ENCODE assay signal across 1 cellular context in the genomic region with DNA sequence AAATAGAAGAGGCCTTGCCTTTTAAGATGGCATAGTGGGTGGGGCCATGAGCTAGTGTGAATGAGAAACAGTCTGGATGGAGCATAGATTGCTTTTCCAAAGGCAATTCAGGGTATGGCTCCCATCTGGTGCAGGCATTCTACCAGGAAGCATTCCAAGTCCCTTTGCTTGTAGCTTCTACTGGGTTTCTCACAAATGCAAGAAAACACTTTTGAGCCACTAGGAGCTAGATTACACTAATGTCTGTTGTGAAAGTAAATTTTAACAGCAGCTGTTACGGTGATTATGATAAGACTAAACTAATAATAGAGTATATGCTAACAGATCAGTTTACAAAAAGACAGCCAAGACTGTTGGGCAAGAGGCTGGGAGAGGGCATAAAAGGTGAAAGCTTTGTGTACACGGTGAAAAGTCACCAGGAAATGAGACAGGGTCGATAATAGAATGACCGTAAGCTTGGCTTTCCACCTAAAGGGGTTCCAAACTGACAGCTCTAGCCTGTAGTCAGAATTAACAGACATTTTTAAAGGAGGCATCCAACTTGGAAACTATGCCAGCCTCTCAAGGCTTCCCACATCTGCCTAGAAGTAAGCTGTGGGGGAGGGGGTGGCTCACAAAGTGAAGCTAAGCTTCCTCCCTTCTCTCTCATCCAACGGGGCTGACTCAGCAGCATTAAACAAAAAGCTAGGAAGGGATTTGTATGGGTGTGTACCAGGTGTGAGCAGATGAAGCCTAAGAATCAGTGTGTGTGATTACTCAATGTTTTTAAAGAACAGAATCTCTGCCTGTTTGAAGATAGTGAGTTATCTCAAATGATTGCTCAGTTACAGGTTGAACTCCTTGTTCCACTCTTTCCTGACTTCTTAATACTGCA.
A peak's percentile ranks its signal among the peaks of the same experiment; 100 is the strongest.
TF ChIP-seq lines count a peak whose summit lies in the region.

No MANE protein-coding gene starts in this region.

TF ChIP-seq in HEK293, 187 proteins besides CTCF, POLR2A, EP300 and RAD21 (continued from another document and continues in another):
- TF ChIP-seq, protein P1, sequence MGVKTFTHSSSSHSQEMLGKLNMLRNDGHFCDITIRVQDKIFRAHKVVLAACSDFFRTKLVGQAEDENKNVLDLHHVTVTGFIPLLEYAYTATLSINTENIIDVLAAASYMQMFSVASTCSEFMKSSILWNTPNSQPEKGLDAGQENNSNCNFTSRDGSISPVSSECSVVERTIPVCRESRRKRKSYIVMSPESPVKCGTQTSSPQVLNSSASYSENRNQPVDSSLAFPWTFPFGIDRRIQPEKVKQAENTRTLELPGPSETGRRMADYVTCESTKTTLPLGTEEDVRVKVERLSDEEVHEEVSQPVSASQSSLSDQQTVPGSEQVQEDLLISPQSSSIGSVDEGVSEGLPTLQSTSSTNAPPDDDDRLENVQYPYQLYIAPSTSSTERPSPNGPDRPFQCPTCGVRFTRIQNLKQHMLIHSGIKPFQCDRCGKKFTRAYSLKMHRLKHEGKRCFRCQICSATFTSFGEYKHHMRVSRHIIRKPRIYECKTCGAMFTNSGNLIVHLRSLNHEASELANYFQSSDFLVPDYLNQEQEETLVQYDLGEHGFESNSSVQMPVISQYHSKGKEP (tag by site-specific recombination; IDR thresholded peaks at IDR 0.05), result no peak
- TF ChIP-seq, protein P2, sequence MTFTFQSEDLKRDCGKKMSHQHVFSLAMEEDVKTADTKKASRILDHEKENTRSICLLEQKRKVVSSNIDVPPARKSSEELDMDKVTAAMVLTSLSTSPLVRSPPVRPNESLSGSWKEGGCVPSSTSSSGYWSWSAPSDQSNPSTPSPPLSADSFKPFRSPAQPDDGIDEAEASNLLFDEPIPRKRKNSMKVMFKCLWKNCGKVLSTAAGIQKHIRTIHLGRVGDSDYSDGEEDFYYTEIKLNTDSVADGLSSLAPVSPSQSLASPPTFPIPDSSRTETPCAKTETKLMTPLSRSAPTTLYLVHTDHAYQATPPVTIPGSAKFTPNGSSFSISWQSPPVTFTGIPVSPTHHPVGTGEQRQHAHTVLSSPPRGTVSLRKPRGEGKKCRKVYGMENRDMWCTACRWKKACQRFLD (tag by site-specific recombination; IDR thresholded peaks at IDR 0.05), result no peak
- TF ChIP-seq, protein P3, sequence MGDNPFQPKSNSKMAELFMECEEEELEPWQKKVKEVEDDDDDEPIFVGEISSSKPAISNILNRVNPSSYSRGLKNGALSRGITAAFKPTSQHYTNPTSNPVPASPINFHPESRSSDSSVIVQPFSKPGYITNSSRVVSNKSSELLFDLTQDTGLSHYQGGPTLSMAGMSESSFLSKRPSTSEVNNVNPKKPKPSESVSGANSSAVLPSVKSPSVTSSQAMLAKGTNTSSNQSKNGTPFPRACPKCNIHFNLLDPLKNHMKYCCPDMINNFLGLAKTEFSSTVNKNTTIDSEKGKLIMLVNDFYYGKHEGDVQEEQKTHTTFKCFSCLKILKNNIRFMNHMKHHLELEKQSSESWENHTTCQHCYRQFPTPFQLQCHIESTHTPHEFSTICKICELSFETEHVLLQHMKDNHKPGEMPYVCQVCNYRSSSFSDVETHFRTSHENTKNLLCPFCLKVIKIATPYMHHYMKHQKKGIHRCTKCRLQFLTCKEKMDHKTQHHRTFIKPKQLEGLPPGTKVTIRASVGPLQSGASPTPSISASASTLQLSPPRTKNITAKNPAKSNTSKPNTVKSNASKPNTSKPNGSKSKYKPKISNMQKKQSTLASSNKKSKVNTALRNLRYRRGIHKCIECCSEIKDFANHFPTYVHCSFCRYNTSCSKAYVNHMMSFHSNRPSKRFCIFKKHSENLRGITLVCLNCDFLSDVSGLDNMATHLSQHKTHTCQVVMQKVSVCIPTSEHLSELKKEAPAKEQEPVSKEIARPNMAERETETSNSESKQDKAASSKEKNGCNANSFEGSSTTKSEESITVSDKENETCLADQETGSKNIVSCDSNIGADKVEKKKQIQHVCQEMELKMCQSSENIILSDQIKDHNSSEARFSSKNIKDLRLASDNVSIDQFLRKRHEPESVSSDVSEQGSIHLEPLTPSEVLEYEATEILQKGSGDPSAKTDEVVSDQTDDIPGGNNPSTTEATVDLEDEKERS (tag by site-specific recombination; IDR thresholded peaks at IDR 0.05), result no peak
- TF ChIP-seq SP7 (tag by site-specific recombination; IDR thresholded peaks at IDR 0.05) (peak; percentile 36; the same call in 1 of the 2 replicates), ZNF596 (tag by site-specific recombination; IDR thresholded peaks at IDR 0.05) (no peak), ZNF768 (tag by site-specific recombination; IDR thresholded peaks at IDR 0.05) (no peak), ZNF530 (tag by site-specific recombination; IDR thresholded peaks at IDR 0.05; ENCODE audit: low read depth) (no peak), ZNF223 (tag by site-specific recombination; IDR thresholded peaks at IDR 0.05) (no peak), SCRT1 (tag by site-specific recombination; IDR thresholded peaks at IDR 0.05; ENCODE audit: borderline replicate concordance) (no peak), ZNF174 (tag by site-specific recombination; IDR thresholded peaks at IDR 0.05) (no peak), SETDB1 (IDR thresholded peaks at IDR 0.05; ENCODE audit: insufficient read length, low read length) (peak; percentile 13), YY2 (tag by site-specific recombination; IDR thresholded peaks at IDR 0.05) (no peak), ZNF792 (tag by site-specific recombination; IDR thresholded peaks at IDR 0.05) (no peak), ZSCAN30 (tag by site-specific recombination; IDR thresholded peaks at IDR 0.05) (no peak), OVOL3 (tag by site-specific recombination; IDR thresholded peaks at IDR 0.05) (no peak), ZNF785 (tag by site-specific recombination; IDR thresholded peaks at IDR 0.05) (no peak), KLF9 (tag by site-specific recombination; IDR thresholded peaks at IDR 0.05; ENCODE audit: low read depth) (no peak), GLI2 (tag by site-specific recombination; IDR thresholded peaks at IDR 0.05; ENCODE audit: borderline replicate concordance, low read depth) (no peak), ZXDB (tag by site-specific recombination; IDR thresholded peaks at IDR 0.05) (no peak)
- TF ChIP-seq, protein P4, sequence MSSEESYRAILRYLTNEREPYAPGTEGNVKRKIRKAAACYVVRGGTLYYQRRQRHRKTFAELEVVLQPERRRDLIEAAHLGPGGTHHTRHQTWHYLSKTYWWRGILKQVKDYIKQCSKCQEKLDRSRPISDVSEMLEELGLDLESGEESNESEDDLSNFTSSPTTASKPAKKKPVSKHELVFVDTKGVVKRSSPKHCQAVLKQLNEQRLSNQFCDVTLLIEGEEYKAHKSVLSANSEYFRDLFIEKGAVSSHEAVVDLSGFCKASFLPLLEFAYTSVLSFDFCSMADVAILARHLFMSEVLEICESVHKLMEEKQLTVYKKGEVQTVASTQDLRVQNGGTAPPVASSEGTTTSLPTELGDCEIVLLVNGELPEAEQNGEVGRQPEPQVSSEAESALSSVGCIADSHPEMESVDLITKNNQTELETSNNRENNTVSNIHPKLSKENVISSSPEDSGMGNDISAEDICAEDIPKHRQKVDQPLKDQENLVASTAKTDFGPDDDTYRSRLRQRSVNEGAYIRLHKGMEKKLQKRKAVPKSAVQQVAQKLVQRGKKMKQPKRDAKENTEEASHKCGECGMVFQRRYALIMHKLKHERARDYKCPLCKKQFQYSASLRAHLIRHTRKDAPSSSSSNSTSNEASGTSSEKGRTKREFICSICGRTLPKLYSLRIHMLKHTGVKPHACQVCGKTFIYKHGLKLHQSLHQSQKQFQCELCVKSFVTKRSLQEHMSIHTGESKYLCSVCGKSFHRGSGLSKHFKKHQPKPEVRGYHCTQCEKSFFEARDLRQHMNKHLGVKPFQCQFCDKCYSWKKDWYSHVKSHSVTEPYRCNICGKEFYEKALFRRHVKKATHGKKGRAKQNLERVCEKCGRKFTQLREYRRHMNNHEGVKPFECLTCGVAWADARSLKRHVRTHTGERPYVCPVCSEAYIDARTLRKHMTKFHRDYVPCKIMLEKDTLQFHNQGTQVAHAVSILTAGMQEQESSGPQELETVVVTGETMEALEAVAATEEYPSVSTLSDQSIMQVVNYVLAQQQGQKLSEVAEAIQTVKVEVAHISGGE (tag by site-specific recombination; conservative IDR thresholded peaks at IDR 0.05; ENCODE audit: low read depth), result no peak
- TF ChIP-seq, protein P5, sequence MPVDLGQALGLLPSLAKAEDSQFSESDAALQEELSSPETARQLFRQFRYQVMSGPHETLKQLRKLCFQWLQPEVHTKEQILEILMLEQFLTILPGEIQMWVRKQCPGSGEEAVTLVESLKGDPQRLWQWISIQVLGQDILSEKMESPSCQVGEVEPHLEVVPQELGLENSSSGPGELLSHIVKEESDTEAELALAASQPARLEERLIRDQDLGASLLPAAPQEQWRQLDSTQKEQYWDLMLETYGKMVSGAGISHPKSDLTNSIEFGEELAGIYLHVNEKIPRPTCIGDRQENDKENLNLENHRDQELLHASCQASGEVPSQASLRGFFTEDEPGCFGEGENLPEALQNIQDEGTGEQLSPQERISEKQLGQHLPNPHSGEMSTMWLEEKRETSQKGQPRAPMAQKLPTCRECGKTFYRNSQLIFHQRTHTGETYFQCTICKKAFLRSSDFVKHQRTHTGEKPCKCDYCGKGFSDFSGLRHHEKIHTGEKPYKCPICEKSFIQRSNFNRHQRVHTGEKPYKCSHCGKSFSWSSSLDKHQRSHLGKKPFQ (tag by site-specific recombination; IDR thresholded peaks at IDR 0.05), result peak; percentile 57; the same call in 1 of the 2 replicates
- TF ChIP-seq, protein P6, sequence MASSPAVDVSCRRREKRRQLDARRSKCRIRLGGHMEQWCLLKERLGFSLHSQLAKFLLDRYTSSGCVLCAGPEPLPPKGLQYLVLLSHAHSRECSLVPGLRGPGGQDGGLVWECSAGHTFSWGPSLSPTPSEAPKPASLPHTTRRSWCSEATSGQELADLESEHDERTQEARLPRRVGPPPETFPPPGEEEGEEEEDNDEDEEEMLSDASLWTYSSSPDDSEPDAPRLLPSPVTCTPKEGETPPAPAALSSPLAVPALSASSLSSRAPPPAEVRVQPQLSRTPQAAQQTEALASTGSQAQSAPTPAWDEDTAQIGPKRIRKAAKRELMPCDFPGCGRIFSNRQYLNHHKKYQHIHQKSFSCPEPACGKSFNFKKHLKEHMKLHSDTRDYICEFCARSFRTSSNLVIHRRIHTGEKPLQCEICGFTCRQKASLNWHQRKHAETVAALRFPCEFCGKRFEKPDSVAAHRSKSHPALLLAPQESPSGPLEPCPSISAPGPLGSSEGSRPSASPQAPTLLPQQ (tag by site-specific recombination; IDR thresholded peaks at IDR 0.05), result no peak
- TF ChIP-seq, protein P7, sequence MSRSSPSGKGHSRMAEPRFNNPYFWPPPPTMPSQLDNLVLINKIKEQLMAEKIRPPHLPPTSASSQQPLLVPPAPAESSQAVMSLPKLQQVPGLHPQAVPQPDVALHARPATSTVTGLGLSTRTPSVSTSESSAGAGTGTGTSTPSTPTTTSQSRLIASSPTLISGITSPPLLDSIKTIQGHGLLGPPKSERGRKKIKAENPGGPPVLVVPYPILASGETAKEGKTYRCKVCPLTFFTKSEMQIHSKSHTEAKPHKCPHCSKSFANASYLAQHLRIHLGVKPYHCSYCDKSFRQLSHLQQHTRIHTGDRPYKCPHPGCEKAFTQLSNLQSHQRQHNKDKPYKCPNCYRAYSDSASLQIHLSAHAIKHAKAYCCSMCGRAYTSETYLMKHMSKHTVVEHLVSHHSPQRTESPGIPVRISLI (tag by site-specific recombination; IDR thresholded peaks at IDR 0.05), result no peak
- TF ChIP-seq, protein P8, sequence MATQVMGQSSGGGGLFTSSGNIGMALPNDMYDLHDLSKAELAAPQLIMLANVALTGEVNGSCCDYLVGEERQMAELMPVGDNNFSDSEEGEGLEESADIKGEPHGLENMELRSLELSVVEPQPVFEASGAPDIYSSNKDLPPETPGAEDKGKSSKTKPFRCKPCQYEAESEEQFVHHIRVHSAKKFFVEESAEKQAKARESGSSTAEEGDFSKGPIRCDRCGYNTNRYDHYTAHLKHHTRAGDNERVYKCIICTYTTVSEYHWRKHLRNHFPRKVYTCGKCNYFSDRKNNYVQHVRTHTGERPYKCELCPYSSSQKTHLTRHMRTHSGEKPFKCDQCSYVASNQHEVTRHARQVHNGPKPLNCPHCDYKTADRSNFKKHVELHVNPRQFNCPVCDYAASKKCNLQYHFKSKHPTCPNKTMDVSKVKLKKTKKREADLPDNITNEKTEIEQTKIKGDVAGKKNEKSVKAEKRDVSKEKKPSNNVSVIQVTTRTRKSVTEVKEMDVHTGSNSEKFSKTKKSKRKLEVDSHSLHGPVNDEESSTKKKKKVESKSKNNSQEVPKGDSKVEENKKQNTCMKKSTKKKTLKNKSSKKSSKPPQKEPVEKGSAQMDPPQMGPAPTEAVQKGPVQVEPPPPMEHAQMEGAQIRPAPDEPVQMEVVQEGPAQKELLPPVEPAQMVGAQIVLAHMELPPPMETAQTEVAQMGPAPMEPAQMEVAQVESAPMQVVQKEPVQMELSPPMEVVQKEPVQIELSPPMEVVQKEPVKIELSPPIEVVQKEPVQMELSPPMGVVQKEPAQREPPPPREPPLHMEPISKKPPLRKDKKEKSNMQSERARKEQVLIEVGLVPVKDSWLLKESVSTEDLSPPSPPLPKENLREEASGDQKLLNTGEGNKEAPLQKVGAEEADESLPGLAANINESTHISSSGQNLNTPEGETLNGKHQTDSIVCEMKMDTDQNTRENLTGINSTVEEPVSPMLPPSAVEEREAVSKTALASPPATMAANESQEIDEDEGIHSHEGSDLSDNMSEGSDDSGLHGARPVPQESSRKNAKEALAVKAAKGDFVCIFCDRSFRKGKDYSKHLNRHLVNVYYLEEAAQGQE (tag by site-specific recombination; IDR thresholded peaks at IDR 0.05), result no peak
- TF ChIP-seq, protein P9, sequence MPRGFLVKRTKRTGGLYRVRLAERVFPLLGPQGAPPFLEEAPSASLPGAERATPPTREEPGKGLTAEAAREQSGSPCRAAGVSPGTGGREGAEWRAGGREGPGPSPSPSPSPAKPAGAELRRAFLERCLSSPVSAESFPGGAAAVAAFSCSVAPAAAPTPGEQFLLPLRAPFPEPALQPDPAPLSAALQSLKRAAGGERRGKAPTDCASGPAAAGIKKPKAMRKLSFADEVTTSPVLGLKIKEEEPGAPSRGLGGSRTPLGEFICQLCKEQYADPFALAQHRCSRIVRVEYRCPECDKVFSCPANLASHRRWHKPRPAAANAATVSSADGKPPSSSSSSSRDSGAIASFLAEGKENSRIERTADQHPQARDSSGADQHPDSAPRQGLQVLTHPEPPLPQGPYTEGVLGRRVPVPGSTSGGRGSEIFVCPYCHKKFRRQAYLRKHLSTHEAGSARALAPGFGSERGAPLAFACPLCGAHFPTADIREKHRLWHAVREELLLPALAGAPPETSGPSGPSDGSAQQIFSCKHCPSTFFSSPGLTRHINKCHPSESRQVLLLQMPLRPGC (tag by site-specific recombination; IDR thresholded peaks at IDR 0.05), result no peak
- TF ChIP-seq, protein P10, sequence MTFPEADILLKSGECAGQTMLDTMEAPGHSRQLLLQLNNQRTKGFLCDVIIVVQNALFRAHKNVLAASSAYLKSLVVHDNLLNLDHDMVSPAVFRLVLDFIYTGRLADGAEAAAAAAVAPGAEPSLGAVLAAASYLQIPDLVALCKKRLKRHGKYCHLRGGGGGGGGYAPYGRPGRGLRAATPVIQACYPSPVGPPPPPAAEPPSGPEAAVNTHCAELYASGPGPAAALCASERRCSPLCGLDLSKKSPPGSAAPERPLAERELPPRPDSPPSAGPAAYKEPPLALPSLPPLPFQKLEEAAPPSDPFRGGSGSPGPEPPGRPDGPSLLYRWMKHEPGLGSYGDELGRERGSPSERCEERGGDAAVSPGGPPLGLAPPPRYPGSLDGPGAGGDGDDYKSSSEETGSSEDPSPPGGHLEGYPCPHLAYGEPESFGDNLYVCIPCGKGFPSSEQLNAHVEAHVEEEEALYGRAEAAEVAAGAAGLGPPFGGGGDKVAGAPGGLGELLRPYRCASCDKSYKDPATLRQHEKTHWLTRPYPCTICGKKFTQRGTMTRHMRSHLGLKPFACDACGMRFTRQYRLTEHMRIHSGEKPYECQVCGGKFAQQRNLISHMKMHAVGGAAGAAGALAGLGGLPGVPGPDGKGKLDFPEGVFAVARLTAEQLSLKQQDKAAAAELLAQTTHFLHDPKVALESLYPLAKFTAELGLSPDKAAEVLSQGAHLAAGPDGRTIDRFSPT (tag by site-specific recombination; IDR thresholded peaks at IDR 0.05), result no peak
